In genomic region chr9:128887914-128888350, GRCh38 we compare ENCODE assay signal across 13 cellular contexts. TPM values are rescaled to one million over a fixed set of nuclear protein-coding genes. Genes with fewer than 3 reads are reported as not detected.
A peak's percentile ranks its signal among the peaks of the same experiment; 100 is the strongest.
DNase-seq lines count a peak whose midpoint lies in the region; ATAC-seq and TF ChIP-seq lines count a peak whose summit lies in the region.
"Had no signal": no experiment of that assay in that cellular context is flagged by ENCODE, and none has a peak within 500 bp of the region (broad histone marks: within the 10 kb centered on the region; RNA-seq: fewer than 3 reads in every experiment).

No MANE protein-coding gene starts in this region.

- TF ChIP-seq CTCF in esophagus squamous epithelium (IDR thresholded peaks at IDR 0.05) (no peak), osteocyte (IDR thresholded peaks at IDR 0.05) (no peak), glutamatergic neuron (IDR thresholded peaks at IDR 0.05; ENCODE audit: partially characterized antibody, unreplicated experiment) (no peak)

- peak; percentile 76 for DNase-seq in EH (ENCODE audit: low read depth)
- peak; percentile 90 to 91 for DNase-seq in SJCRH30
- no peak for DNase-seq in esophagus squamous epithelium (lab: John Stamatoyannopoulos, UW)
- no peak for DNase-seq in osteocyte (ENCODE audit: extremely low spot score, unreplicated experiment)
- DNase-seq in middle frontal gyrus (ENCODE audit: extremely low spot score, low spot score), result no peak
- no peak for DNase-seq in DMS79 (lab: John Stamatoyannopoulos, UW)
- DNase-seq in glutamatergic neuron, result no peak
- DNase-seq: activated T-cell treated with anti-CD3 and anti-CD28 coated beads, Interleukin-2, amount 50 U/mL, for 1 hour; NCI-H524 treated with DMSO at 0.1 percent for 48 hours had no signal

- H3K27ac ChIP-seq in SJCRH30 (peak overlapping the region; percentile 68), esophagus squamous epithelium (peak overlapping the region; percentile 77 to 100 (median 94))

- intact Hi-C loops in esophagus squamous epithelium (cut with DNase I), result no loop called here

- H3K4me1 Mint-ChIP-seq in osteocyte (ENCODE audit: unreplicated experiment) (peaks cover 46% of the 10 kb centered on the region), glutamatergic neuron (ENCODE audit: low read depth, unreplicated experiment) (peaks cover 7% of the 10 kb centered on the region)

- TF ChIP-seq POLR2A in esophagus squamous epithelium (IDR thresholded peaks at IDR 0.05), result no peak

- no peak overlapping the region for H3K4me3 ChIP-seq in SJCRH30
- H3K4me3 ChIP-seq in esophagus squamous epithelium, result peak overlapping the region in 1 of 4 donors; percentile 28
- H3K4me3 ChIP-seq: GM12878 had no signal

- no peak for ATAC-seq in HG03469 (IDR thresholded peaks at IDR 0.05; ENCODE audit: unreplicated experiment)
- ATAC-seq: GM12878 had no signal

- H3K36me3 Mint-ChIP-seq in osteocyte (ENCODE audit: unreplicated experiment) (peaks cover 10% of the 10 kb centered on the region), glutamatergic neuron (ENCODE audit: unreplicated experiment) (peaks cover 6% of the 10 kb centered on the region)

- no peaks in the 10 kb centered on the region for H3K27me3 ChIP-seq in SJCRH30
- H3K27me3 ChIP-seq in esophagus squamous epithelium, result no peaks in the 10 kb centered on the region

- H3K9me3 Mint-ChIP-seq in osteocyte (ENCODE audit: unreplicated experiment) (no peaks in the 10 kb centered on the region), glutamatergic neuron (ENCODE audit: unreplicated experiment) (peaks cover 4% of the 10 kb centered on the region)
- H3K9me3 Mint-ChIP-seq: stimulated activated naive CD8-positive, alpha-beta T cell treated with anti-CD3 and anti-CD28 coated beads, Interleukin-15, Interleukin-2, amounts not matched to agents 100 ng/mL and 50 ng/mL, for 24 hours had no signal

- H3K4me3 Mint-ChIP-seq in osteocyte (ENCODE audit: unreplicated experiment), result no peak overlapping the region
- H3K4me3 Mint-ChIP-seq in glutamatergic neuron (ENCODE audit: unreplicated experiment), result no peak overlapping the region
- H3K4me3 Mint-ChIP-seq: CD14-positive monocyte; stimulated activated naive CD8-positive, alpha-beta T cell treated with anti-CD3 and anti-CD28 coated beads, Interleukin-15, Interleukin-2, amounts not matched to agents 100 ng/mL and 50 ng/mL, for 24 hours had no signal

- no peaks in the 10 kb centered on the region for H3K9me3 ChIP-seq in SJCRH30 (replicated peaks)
- no peaks in the 10 kb centered on the region for H3K9me3 ChIP-seq in esophagus squamous epithelium

- H3K36me3 ChIP-seq in SJCRH30 (peaks cover 39% of the 10 kb centered on the region), esophagus squamous epithelium (peaks cover 8 to 67% (median 13%) of the 10 kb centered on the region in 3 donors)

- H3K27ac Mint-ChIP-seq in osteocyte (ENCODE audit: unreplicated experiment) (peak overlapping the region; percentile 62), glutamatergic neuron (ENCODE audit: unreplicated experiment) (no peak overlapping the region)
- H3K27ac Mint-ChIP-seq: stimulated activated naive CD8-positive, alpha-beta T cell treated with anti-CD3 and anti-CD28 coated beads, Interleukin-15, Interleukin-2, amounts not matched to agents 100 ng/mL and 50 ng/mL, for 24 hours had no signal

- H3K27me3 Mint-ChIP-seq in osteocyte (ENCODE audit: unreplicated experiment), result no peaks in the 10 kb centered on the region
- peaks cover 4% of the 10 kb centered on the region for H3K27me3 Mint-ChIP-seq in glutamatergic neuron (ENCODE audit: unreplicated experiment)
- H3K27me3 Mint-ChIP-seq: stimulated activated naive CD8-positive, alpha-beta T cell treated with anti-CD3 and anti-CD28 coated beads, Interleukin-15, Interleukin-2, amounts not matched to agents 100 ng/mL and 50 ng/mL, for 24 hours had no signal

- WGBS in esophagus squamous epithelium, 2 donors, result 10 to 30% methylated on average over 2 to 9 of the region's 9 CpGs

- H3K4me1 ChIP-seq in SJCRH30 (peaks cover 45% of the 10 kb centered on the region), esophagus squamous epithelium (peaks cover 70 to 100% (median 97%) of the 10 kb centered on the region in 3 donors)

RNA-seq across cellular contexts. Expression of gene LRRC8A, which starts 6.0 kb away (rescaled TPM):
- 50.8 and 54.2 TPM in 2 replicates for total RNA-seq in SJCRH30 (2014; rRNA removed; shearing (Covaris generic))
- total RNA-seq in esophagus squamous epithelium (100 to 1,000 TPM in 3 of 4 donors, 10 to 100 TPM in 1; 70.0 to 153 (median 122) TPM), osteocyte (39.5 and 42.8 TPM in 2 replicates), glutamatergic neuron (ENCODE audit: unreplicated experiment) (93.0 TPM)

RNA-seq across cellular contexts. Expression of gene KYAT1, which starts 6.2 kb away (rescaled TPM):
- total RNA-seq in SJCRH30 (2014; rRNA removed; shearing (Covaris generic)), result 8.4 and 9.4 TPM in 2 replicates
- 1 to 10 TPM; 4.0 to 9.4 (median 5.7) TPM for total RNA-seq in esophagus squamous epithelium
- total RNA-seq in osteocyte, result 5.3 and 6.5 TPM in 2 replicates
- total RNA-seq in glutamatergic neuron (ENCODE audit: unreplicated experiment), result 19.5 TPM

RNA-seq across cellular contexts. Expression of gene PHYHD1, which starts 32.9 kb away (rescaled TPM):
- 20.7 and 23.2 TPM in 2 replicates for total RNA-seq in SJCRH30 (2014; rRNA removed; shearing (Covaris generic))
- total RNA-seq in esophagus squamous epithelium (10 to 100 TPM in 3 of 4 donors, 1 to 10 TPM in 1; 3.7 to 34.0 (median 23.0) TPM), osteocyte (4.6 and 6.0 TPM in 2 replicates), glutamatergic neuron (ENCODE audit: unreplicated experiment) (4.4 TPM)

RNA-seq across cellular contexts. Expression of gene SPOUT1, which starts 58.3 kb away (rescaled TPM):
- total RNA-seq in SJCRH30 (2014; rRNA removed; shearing (Covaris generic)), result 38.3 and 38.5 TPM in 2 replicates
- 10 to 100 TPM; 14.0 to 29.2 (median 20.5) TPM for total RNA-seq in esophagus squamous epithelium
- 34.8 and 36.7 TPM in 2 replicates for total RNA-seq in osteocyte
- 22.3 TPM for total RNA-seq in glutamatergic neuron (ENCODE audit: unreplicated experiment)

RNA-seq across cellular contexts. Expression of gene DOLK, which starts 59.5 kb away (rescaled TPM):
- 21.9 and 24.9 TPM in 2 replicates for total RNA-seq in SJCRH30 (2014; rRNA removed; shearing (Covaris generic))
- 10 to 100 TPM; 12.8 to 21.2 (median 16.2) TPM for total RNA-seq in esophagus squamous epithelium
- total RNA-seq in osteocyte, result 27.4 and 30.5 TPM in 2 replicates
- total RNA-seq in glutamatergic neuron (ENCODE audit: unreplicated experiment), result 16.6 TPM

Comparison
In these comparisons a context has a peak if more than half of its experiments do, and no peak if none do; other contexts are left out.
1. DNase-seq: peak in EH (single experiment) and SJCRH30 (2 of 2); none in esophagus squamous epithelium (single experiment), osteocyte (single experiment), middle frontal gyrus (single experiment), DMS79 (single experiment) and glutamatergic neuron (single experiment).